12 cellular contexts compared by ENCODE assay signal in the genomic region with DNA sequence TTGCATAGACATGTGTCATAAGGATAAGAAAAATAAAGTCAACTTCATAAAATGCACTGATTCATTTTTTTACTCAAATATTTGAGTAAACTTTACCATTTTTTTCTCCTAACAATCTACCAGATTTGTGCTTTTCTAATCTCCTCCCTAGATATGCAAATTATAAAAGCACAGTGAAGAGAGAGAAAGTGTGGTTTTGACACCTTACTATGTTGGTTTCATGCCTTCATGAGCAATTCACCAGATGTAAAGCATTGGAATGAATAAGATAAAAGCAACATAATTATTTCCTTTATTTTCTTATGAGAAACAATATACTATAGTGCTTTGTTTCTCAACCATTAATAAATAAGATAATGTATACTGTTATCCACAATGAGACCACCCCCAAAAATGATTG.
DNase-seq lines count a peak whose midpoint lies in the region; ATAC-seq and TF ChIP-seq lines count a peak whose summit lies in the region.
"Had no signal": no experiment of that assay in that cellular context is flagged by ENCODE, and none has a peak within 500 bp of the region (broad histone marks: within the 10 kb centered on the region; RNA-seq: fewer than 3 reads in every experiment).

No MANE protein-coding gene starts in this region.

- TF ChIP-seq EP300 in stomach (IDR thresholded peaks at IDR 0.05) (no peak), suprapubic skin (IDR thresholded peaks at IDR 0.05) (no peak)

- H3K4me3 ChIP-seq in stomach (peak overlapping the region in 3 of 4 donors; percentile 14 to 20 (median 16)), suprapubic skin (no peak overlapping the region)
- H3K4me3 ChIP-seq: tibial artery had no signal

- TF ChIP-seq CTCF in stomach (IDR thresholded peaks at IDR 0.05) (no peak), suprapubic skin (IDR thresholded peaks at IDR 0.05) (no peak)

- H3K9me3 ChIP-seq in stomach, result no peaks in the 10 kb centered on the region
- no peaks in the 10 kb centered on the region for H3K9me3 ChIP-seq in suprapubic skin
- H3K9me3 ChIP-seq: ascending aorta, heart right ventricle, tibial artery had no signal

- H3K27ac ChIP-seq in stomach (no peak overlapping the region), suprapubic skin (no peak overlapping the region)
- H3K27ac ChIP-seq: ascending aorta, heart right ventricle, tibial artery had no signal

- H3K4me1 ChIP-seq in stomach (no peaks in the 10 kb centered on the region), suprapubic skin (no peaks in the 10 kb centered on the region)
- H3K4me1 ChIP-seq: ascending aorta, heart right ventricle, tibial artery had no signal

- H3K36me3 ChIP-seq in stomach, result no peaks in the 10 kb centered on the region
- no peaks in the 10 kb centered on the region for H3K36me3 ChIP-seq in suprapubic skin
- H3K36me3 ChIP-seq: ascending aorta, heart right ventricle, tibial artery had no signal

- DNase-seq in stomach (no peak), left lobe of liver (ENCODE audit: low spot score) (no peak), NCI-H2029 (lab: John Stamatoyannopoulos, UW) (no peak), suprapubic skin (ENCODE audit: low spot score in 2 of 2) (no peak)
- DNase-seq: DMS153, heart right ventricle, NCI-H1694, tibial artery had no signal

- intact Hi-C loops in stomach (cut with DNase I; ENCODE audit: low total_unique reads), result no loop called here

- peak; percentile 92 for ATAC-seq in GM19397 (IDR thresholded peaks at IDR 0.05; ENCODE audit: unreplicated experiment)
- peak; percentile 85 for ATAC-seq in HG02763 (IDR thresholded peaks at IDR 0.05; ENCODE audit: unreplicated experiment)
- ATAC-seq in HG03469 (IDR thresholded peaks at IDR 0.05; ENCODE audit: unreplicated experiment), result peak; percentile 93
- ATAC-seq in left lobe of liver, result no peak
- ATAC-seq: heart right ventricle had no signal

- TF ChIP-seq POLR2A in stomach (IDR thresholded peaks at IDR 0.05), result no peak
- no peak for TF ChIP-seq POLR2A in suprapubic skin (IDR thresholded peaks at IDR 0.05)

- H3K27me3 ChIP-seq in stomach (no peaks in the 10 kb centered on the region), suprapubic skin (no peaks in the 10 kb centered on the region)
- H3K27me3 ChIP-seq: ascending aorta, heart right ventricle, tibial artery had no signal
